Comparison of ENCODE assay signal across 31 cellular contexts in the genomic region with DNA sequence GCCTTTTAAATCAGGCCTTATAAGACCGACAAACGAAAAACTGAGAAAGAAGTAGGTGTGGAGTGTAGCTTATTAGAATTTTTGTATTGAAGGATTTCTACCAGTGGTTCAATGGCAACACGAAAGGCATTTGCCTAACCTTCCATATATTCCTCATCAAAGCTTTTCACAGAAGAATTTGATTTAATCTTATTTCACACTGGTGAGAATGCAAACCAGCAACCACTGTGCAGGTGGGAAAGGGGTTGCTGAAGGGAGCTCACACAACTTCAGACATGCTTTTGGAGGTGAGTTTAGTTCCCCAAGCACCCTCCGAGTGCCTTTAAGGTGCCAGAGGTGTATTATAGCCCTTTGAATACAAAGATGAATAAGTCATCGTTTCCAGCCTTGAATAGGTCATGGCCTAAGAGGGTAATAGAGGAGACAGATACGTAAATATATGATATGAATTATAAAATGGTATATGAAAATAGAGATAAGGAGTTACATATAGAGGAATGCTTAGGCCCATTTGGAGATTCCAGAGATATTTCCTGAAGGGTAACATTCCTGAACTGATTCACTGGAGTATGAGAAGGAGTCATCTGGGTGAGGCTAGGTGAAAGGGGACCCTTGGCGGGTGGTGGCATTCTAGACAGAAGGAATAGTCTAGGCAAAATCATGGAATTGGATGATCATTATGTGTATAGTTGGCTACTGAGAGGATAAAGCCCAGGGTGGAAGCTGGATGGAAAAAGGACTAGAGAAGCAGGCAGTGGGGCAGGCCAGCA. TPM values are rescaled to one million over a fixed set of nuclear protein-coding genes. Genes with fewer than 3 reads are reported as not detected.
DNase-seq lines count a peak whose midpoint lies in the region; ATAC-seq and TF ChIP-seq lines count a peak whose summit lies in the region.
"Had no signal": no experiment of that assay in that cellular context is flagged by ENCODE, and none has a peak within 500 bp of the region (broad histone marks: within the 10 kb centered on the region; RNA-seq: fewer than 3 reads in every experiment).

No MANE protein-coding gene starts in this region.

- H3K4ac ChIP-seq in trophoblast cell (ENCODE audit: low read depth, low read length) = peak overlapping the region; percentile 65

- no peaks in the 10 kb centered on the region for H3K79me2 ChIP-seq in SK-N-SH (ENCODE audit: insufficient read depth)
- H3K79me2 ChIP-seq in fibroblast of lung (ENCODE audit: control insufficient read depth, insufficient read depth, low read length) = no peaks in the 10 kb centered on the region
- peaks cover 1% of the 10 kb centered on the region for H3K79me2 ChIP-seq in trophoblast cell (ENCODE audit: control insufficient read depth, insufficient read depth, low read length, poor library complexity)
- H3K79me2 ChIP-seq: parathyroid adenoma had no signal

- peak overlapping the region; percentile 69 for H4K8ac ChIP-seq in trophoblast cell (ENCODE audit: low read depth, low read length)

- H3K4me2 ChIP-seq in SK-N-SH = no peak overlapping the region
- H3K4me2 ChIP-seq in fibroblast of lung (ENCODE audit: extremely low read depth, insufficient read depth, low read length) = no peak overlapping the region
- H3K4me2 ChIP-seq in trophoblast cell (ENCODE audit: low read length) = peak overlapping the region; percentile 23

- no peak overlapping the region for H3K9ac ChIP-seq in SK-N-SH
- H3K9ac ChIP-seq in SK-N-MC (ENCODE audit: insufficient read length) = no peak overlapping the region
- no peak overlapping the region for H3K9ac ChIP-seq in fibroblast of lung (ENCODE audit: insufficient read depth, low read length)
- no peak overlapping the region for H3K9ac ChIP-seq in trophoblast cell (ENCODE audit: low read length)
- H3K9ac ChIP-seq: parathyroid adenoma had no signal

- TF ChIP-seq EP300 in SK-N-SH (IDR thresholded peaks at IDR 0.05; ENCODE audit: borderline replicate concordance in 1 of 2, low read depth in 1 of 2, low read length in 1 of 2) = no peak

- 80% methylated on average over 7 of the region's 7 CpGs for WGBS in SK-N-SH (ENCODE audit: low lambda C conversion rate)
- 100% methylated on average over 1 of the region's 7 CpGs for WGBS in trophoblast cell (ENCODE audit: extremely low coverage, insufficient coverage, insufficient read length)

- CTCF ChIA-PET in SK-N-SH (lab: Yijun Ruan, JAX) = no interaction called here

- peak overlapping the region; percentile 99 for H2BK120ac ChIP-seq in trophoblast cell (ENCODE audit: insufficient read depth, low read length, poor library complexity)

- no peak for TF ChIP-seq CTCF in SK-N-SH (IDR thresholded peaks at IDR 0.05)
- no peak for TF ChIP-seq CTCF in fibroblast of lung (conservative IDR thresholded peaks at IDR 0.05 in 1 of 2, IDR thresholded peaks at IDR 0.05 in 1 of 2; ENCODE audit: low read depth in 1 of 2, low read length in 2 of 2)

- H3K36me3 ChIP-seq in SK-N-SH (replicated peaks in 1 of 2; ENCODE audit: control insufficient read depth in 1 of 2, insufficient read depth in 2 of 2, low read length in 1 of 2) (no peaks in the 10 kb centered on the region), SK-N-MC (ENCODE audit: insufficient read depth, low read length) (no peaks in the 10 kb centered on the region), fibroblast of lung (ENCODE audit: control insufficient read depth, insufficient read depth, low read length) (no peaks in the 10 kb centered on the region), trophoblast cell (ENCODE audit: control insufficient read depth in 1 of 2, insufficient read depth in 2 of 2, low read length in 2 of 2) (no peaks in the 10 kb centered on the region)
- H3K36me3 ChIP-seq: gastroesophageal sphincter, WERI-Rb-1 had no signal

- ATAC-seq in SK-N-SH treated with all-trans-retinoic acid at 6 μM for 48 hours (no peak), HG03097 (IDR thresholded peaks at IDR 0.05; ENCODE audit: low FRiP score, unreplicated experiment) (no peak)
- ATAC-seq: gastroesophageal sphincter, left cardiac atrium, mucosa of descending colon, Right ventricle myocardium inferior had no signal

- no peaks in the 10 kb centered on the region for H3K9me2 ChIP-seq in SK-N-SH

- TF ChIP-seq RAD21 in SK-N-SH (IDR thresholded peaks at IDR 0.05; ENCODE audit: low read length) = no peak

- H2AK5ac ChIP-seq in trophoblast cell (ENCODE audit: low read length) = peak overlapping the region; percentile 84

- H3K18ac ChIP-seq in trophoblast cell (ENCODE audit: low read length) = peak overlapping the region; percentile 89

- H3K27ac ChIP-seq in SK-N-SH (ENCODE audit: low read depth in 2 of 2, low read length in 1 of 2) = no peak overlapping the region
- H3K27ac ChIP-seq in SK-N-MC = peak overlapping the region; percentile 49; the same call in 1 of the 2 replicates
- no peak overlapping the region for H3K27ac ChIP-seq in fibroblast of lung (ENCODE audit: insufficient read depth, low read length)
- H3K27ac ChIP-seq in trophoblast cell (ENCODE audit: low read depth, low read length) = peak overlapping the region; percentile 84
- H3K27ac ChIP-seq: 22Rv1, C4-2B, dorsolateral prefrontal cortex, parathyroid adenoma, skin epidermis, testis, WERI-Rb-1 had no signal

- H2BK5ac ChIP-seq in trophoblast cell (ENCODE audit: low read depth, low read length, poor library complexity) = peak overlapping the region; percentile 93

- H3K4me3 ChIP-seq in SK-N-SH (ENCODE audit: low read depth in 2 of 2, low read length in 1 of 2) (no peak overlapping the region), SK-N-MC (no peak overlapping the region), fibroblast of lung (replicated peaks in 1 of 4; ENCODE audit: control extremely low read depth in 1 of 4, insufficient read depth in 1 of 4, low read depth in 3 of 4, low read length in 4 of 4) (no peak overlapping the region), trophoblast cell (ENCODE audit: low read depth, low read length) (no peak overlapping the region)
- H3K4me3 ChIP-seq: dorsolateral prefrontal cortex, gastroesophageal sphincter, lung, mucosa of descending colon, skin epidermis, testis had no signal

- H3K14ac ChIP-seq in trophoblast cell (ENCODE audit: low read length) = peak overlapping the region; percentile 88

- peak overlapping the region; percentile 98 for H4K91ac ChIP-seq in trophoblast cell (ENCODE audit: low read depth, low read length)

- H3K4me1 ChIP-seq in SK-N-SH (ENCODE audit: control insufficient read depth in 1 of 2, insufficient read depth in 2 of 2, low read depth in 1 of 2, low read length in 1 of 2) (peaks cover 0 to 16% of the 10 kb centered on the region in 2 experiments; a peak in 2 of 4 replicates), fibroblast of lung (ENCODE audit: control insufficient read depth, extremely low read depth, insufficient read depth, low read length) (peaks cover 3% of the 10 kb centered on the region), trophoblast cell (ENCODE audit: control insufficient read depth in 1 of 2, insufficient read depth in 2 of 2, low read length in 2 of 2) (peaks cover 18 to 21% of the 10 kb centered on the region in 2 experiments)
- H3K4me1 ChIP-seq: parathyroid adenoma had no signal

- H3K23ac ChIP-seq in trophoblast cell (ENCODE audit: low read length) = no peak overlapping the region

- peaks cover 34% of the 10 kb centered on the region for H3K79me1 ChIP-seq in trophoblast cell (ENCODE audit: low read length)

- H3F3A ChIP-seq in SK-N-SH (replicated peaks; ENCODE audit: insufficient read depth) = peaks cover 15% of the 10 kb centered on the region

- no peak overlapping the region for H4K12ac ChIP-seq in trophoblast cell (ENCODE audit: low read depth, low read length)

- H2AFZ ChIP-seq in SK-N-SH (ENCODE audit: low read depth) = peak overlapping the region; percentile 18; the same call in 1 of the 2 replicates
- peak overlapping the region; percentile 14 for H2AFZ ChIP-seq in fibroblast of lung (ENCODE audit: low read length)
- H2AFZ ChIP-seq in trophoblast cell (ENCODE audit: insufficient read depth, low read length, poor library complexity) = peak overlapping the region; percentile 17
- H2AFZ ChIP-seq: parathyroid adenoma had no signal

- H3K27me3 ChIP-seq in SK-N-SH (ENCODE audit: insufficient read depth) = no peaks in the 10 kb centered on the region
- no peaks in the 10 kb centered on the region for H3K27me3 ChIP-seq in fibroblast of lung (ENCODE audit: control insufficient read depth, insufficient read depth, low read length)
- H3K27me3 ChIP-seq in trophoblast cell (ENCODE audit: insufficient read depth, low read length) = no peaks in the 10 kb centered on the region
- H3K27me3 ChIP-seq: gastroesophageal sphincter, testis had no signal

- H3K9me3 ChIP-seq in SK-N-SH (no peaks in the 10 kb centered on the region), SK-N-MC (ENCODE audit: low read depth, low read length) (no peaks in the 10 kb centered on the region), fibroblast of lung (ENCODE audit: control insufficient read depth, insufficient read depth, low read depth, low read length) (no peaks in the 10 kb centered on the region), trophoblast cell (ENCODE audit: insufficient read depth, low read depth, low read length) (no peaks in the 10 kb centered on the region)
- H3K9me3 ChIP-seq: gastroesophageal sphincter, mucosa of descending colon, testis had no signal

- peak overlapping the region; percentile 98 for H2BK12ac ChIP-seq in trophoblast cell (ENCODE audit: low read length)

- DNase-seq in SK-N-SH (no peak), SK-N-MC (ENCODE audit: low read depth, low spot score) (no peak), fibroblast of lung (ENCODE audit: low read depth in 2 of 2) (no peak), trophoblast cell (peak; percentile 78 to 94), NCI-H82 treated with DMSO at 0.1 percent for 48 hours (lab: John Stamatoyannopoulos, UW; ENCODE audit: unreplicated experiment) (no peak), DMS79 (lab: John Stamatoyannopoulos, UW) (no peak)
- DNase-seq: activated CD4-positive, alpha-beta T cell treated with anti-CD3 and anti-CD28 coated beads for 48 hours; activated gamma-delta T cell treated with Interleukin-2 at 50 U/mL for 16 hours; dorsolateral prefrontal cortex; GF-D8; hippocampal formation; left cardiac atrium; mucosa of descending colon; NCI-H1092 treated with DMSO at 0.1 percent for 48 hours; NCI-H2029; NCI-H524 treated with DMSO at 0.1 percent for 48 hours; testis; WERI-Rb-1 had no signal

- H4K20me1 ChIP-seq in SK-N-SH (ENCODE audit: insufficient read depth) (no peaks in the 10 kb centered on the region), fibroblast of lung (ENCODE audit: control insufficient read depth, extremely low read depth, insufficient read depth, low read length) (no peaks in the 10 kb centered on the region)

- POLR2A ChIA-PET in SK-N-SH (lab: Yijun Ruan, JAX) = no interaction called here

RNA-seq across cellular contexts. Expression of a gene that starts 6.4 kb away (rescaled TPM):
- polyA plus RNA-seq in SK-N-SH (2012; rRNA removed) (0.64 and 1.1 TPM in 2 replicates), fibroblast of lung (0.10 TPM in 1 of 2 replicates, not detected in the other)
- 1.2 and 1.7 TPM in 2 replicates for polyA plus RNA-seq in SK-N-SH (2012; cell fraction: cytosol; rRNA removed)
- polyA plus RNA-seq in SK-N-SH (2012; cell fraction: nucleus; rRNA removed) = 0.22 and 0.58 TPM in 2 replicates
- 0.17 TPM in 1 of 2 replicates, not detected in the other for total RNA-seq in fibroblast of lung
- not detected in 2 replicates for polyA plus RNA-seq in fibroblast of lung (2012)
- polyA minus RNA-seq in fibroblast of lung (ENCODE audit: low replicate concordance) = not detected in 2 replicates
- polyA plus RNA-seq in trophoblast cell (2013) = 42.0 and 49.0 TPM in 2 replicates
- total RNA-seq: neural crest cell had no signal

RNA-seq across cellular contexts. Expression of a gene that starts 29.4 kb away (rescaled TPM):
- 362 and 393 TPM in 2 replicates for polyA plus RNA-seq in SK-N-SH (2012; rRNA removed)
- 353 and 368 TPM in 2 replicates for polyA plus RNA-seq in SK-N-SH (2012; cell fraction: cytosol; rRNA removed)
- 212 and 243 TPM in 2 replicates for polyA plus RNA-seq in SK-N-SH (2012; cell fraction: nucleus; rRNA removed)
- total RNA-seq in fibroblast of lung = 5.9 and 8.3 TPM in 2 replicates
- 40.3 and 43.7 TPM in 2 replicates for polyA plus RNA-seq in fibroblast of lung
- polyA plus RNA-seq in fibroblast of lung (2012) = 18.2 and 27.1 TPM in 2 replicates
- polyA minus RNA-seq in fibroblast of lung (ENCODE audit: low replicate concordance) = 14.9 and 20.5 TPM in 2 replicates
- polyA plus RNA-seq in trophoblast cell (2013) = 144 and 156 TPM in 2 replicates

RNA-seq across cellular contexts. Expression of a gene that starts 40.9 kb away (rescaled TPM):
- polyA plus RNA-seq in SK-N-SH (2012; rRNA removed) (not detected in 2 replicates), fibroblast of lung (not detected in 2 replicates)
- polyA plus RNA-seq in SK-N-SH (2012; cell fraction: cytosol; rRNA removed) = not detected in 2 replicates
- 0.10 TPM in 1 of 2 replicates, not detected in the other for polyA plus RNA-seq in SK-N-SH (2012; cell fraction: nucleus; rRNA removed)
- not detected in 2 replicates for total RNA-seq in fibroblast of lung
- not detected in 2 replicates for polyA plus RNA-seq in fibroblast of lung (2012)
- polyA minus RNA-seq in fibroblast of lung (ENCODE audit: low replicate concordance) = not detected in 2 replicates
- not detected in 2 replicates for polyA plus RNA-seq in trophoblast cell (2013)
- total RNA-seq: activated CD8-positive, alpha-beta memory T cell treated with anti-CD3 and anti-CD28 coated beads for 36 hours; chondrocyte; gastroesophageal sphincter; left cardiac atrium; neural crest cell; Right ventricle myocardium inferior; testis had no signal
- polyA plus RNA-seq: adipose tissue had no signal

RNA-seq across cellular contexts. Expression of a gene that starts 46.3 kb away (rescaled TPM):
- polyA plus RNA-seq in SK-N-SH (2012; rRNA removed) = 76.2 and 109 TPM in 2 replicates
- 103 and 113 TPM in 2 replicates for polyA plus RNA-seq in SK-N-SH (2012; cell fraction: cytosol; rRNA removed)
- 41.9 and 53.5 TPM in 2 replicates for polyA plus RNA-seq in SK-N-SH (2012; cell fraction: nucleus; rRNA removed)
- 2.0 and 38.0 TPM in 2 replicates for total RNA-seq in fibroblast of lung
- 9.5 and 15.9 TPM in 2 replicates for polyA plus RNA-seq in fibroblast of lung
- 10.6 and 21.1 TPM in 2 replicates for polyA plus RNA-seq in fibroblast of lung (2012)
- polyA minus RNA-seq in fibroblast of lung (ENCODE audit: low replicate concordance) = 0.41 and 2.9 TPM in 2 replicates
- 0.39 and 0.45 TPM in 2 replicates for polyA plus RNA-seq in trophoblast cell (2013)
- total RNA-seq: activated CD8-positive, alpha-beta memory T cell treated with anti-CD3 and anti-CD28 coated beads for 36 hours; neural crest cell had no signal

Comparison
In these comparisons a context has a peak if more than half of its experiments do, and no peak if none do; other contexts are left out.
1. DNase-seq: peak in trophoblast cell (2 of 2); none in SK-N-SH (single experiment), SK-N-MC (single experiment), fibroblast of lung (0 of 2), NCI-H82 treated with DMSO at 0.1 percent for 48 hours (single experiment) and DMS79 (single experiment).
2. H3K27ac ChIP-seq: peak in SK-N-MC (single experiment) and trophoblast cell (single experiment); none in SK-N-SH (0 of 2) and fibroblast of lung (single experiment).
3. Peak in every context shown above with its lines, with median percentiles within 50 percentile points of each other: H2AFZ ChIP-seq.